ENCODE assay signal across 2 cellular contexts in genomic region chr19:51136891-51137551, GRCh38.
A peak's percentile ranks its signal among the peaks of the same experiment; 100 is the strongest.
TF ChIP-seq lines count a peak whose summit lies in the region.

No MANE protein-coding gene starts in this region.

TF ChIP-seq in liver, 16 proteins besides CTCF, POLR2A, EP300 and RAD21:
- TF ChIP-seq TAF1 (conservative IDR thresholded peaks at IDR 0.05) (no peak), RXRA (IDR thresholded peaks at IDR 0.05) (no peak), EGR1 (IDR thresholded peaks at IDR 0.05; ENCODE audit: low read depth in 2 of 2) (no peak), YY1 (IDR thresholded peaks at IDR 0.05) (peak; percentile 45), MAX (IDR thresholded peaks at IDR 0.05) (peak; percentile 17)
TF ChIP-seq in liver: peak in this region for 2.

TF ChIP-seq in HepG2, 621 proteins besides CTCF, POLR2A, EP300 and RAD21:
- no peak for TF ChIP-seq RERE (CRISPR knock-in tag; IDR thresholded peaks at IDR 0.05; ENCODE audit: low read depth)
- no peak for TF ChIP-seq BRF2 (CRISPR knock-in tag; IDR thresholded peaks at IDR 0.05)
- no peak for TF ChIP-seq TEAD2 (CRISPR knock-in tag; IDR thresholded peaks at IDR 0.05)
- TF ChIP-seq JUNB (CRISPR knock-in tag; IDR thresholded peaks at IDR 0.05; ENCODE audit: borderline replicate concordance), result no peak
- no peak for TF ChIP-seq CSRNP1 (CRISPR knock-in tag; IDR thresholded peaks at IDR 0.05)
TF ChIP-seq in HepG2: peak in this region for 0.
